Comparison of ENCODE assay signal across 10 cellular contexts in genomic region chr11:69301491-69302401, GRCh38. TPM values are rescaled to one million over a fixed set of nuclear protein-coding genes. Genes with fewer than 3 reads are reported as not detected.
A peak's percentile ranks its signal among the peaks of the same experiment; 100 is the strongest.
DNase-seq lines count a peak whose midpoint lies in the region; ATAC-seq and TF ChIP-seq lines count a peak whose summit lies in the region.
"Had no signal": no experiment of that assay in that cellular context is flagged by ENCODE, and none has a peak within 500 bp of the region (broad histone marks: within the 10 kb centered on the region; RNA-seq: fewer than 3 reads in every experiment).

No MANE protein-coding gene starts in this region.

- no peak for ATAC-seq in GM19324 (IDR thresholded peaks at IDR 0.05; ENCODE audit: low FRiP score, unreplicated experiment)
- ATAC-seq: gastroesophageal sphincter had no signal

- peak; percentile 64 for DNase-seq in COLO829 (ENCODE audit: low spot score)
- DNase-seq in HUDEP-2 (lab: John Stamatoyannopoulos, UW; ENCODE audit: unreplicated experiment in 76 of 76): peak in 68 of 76 experiments; percentile 24 to 86 (median 62)
- DNase-seq in ascending aorta (ENCODE audit: low spot score in 2 of 2): peak in 1 of 2 donors; percentile 82
- DNase-seq in GM13977 (ENCODE audit: low spot score): no peak
- DNase-seq in NAMALWA (ENCODE audit: low spot score): no peak
- no peak for DNase-seq in effector memory CD4-positive, alpha-beta T cell

- in situ Hi-C loops in GM13977 (cut with MboI; ENCODE audit: low pct_unique_long_range_greater_than_20kb, low sequenced_read_pairs, unreplicated experiment): no loop called here

- intact Hi-C loops in ascending aorta (cut with DNase I): no loop called here

- H3K4me3 ChIP-seq in ascending aorta: no peak overlapping the region
- H3K4me3 ChIP-seq in mesodermal cell (ENCODE audit: extremely low read depth, insufficient read depth, low read length, poor library complexity, severe bottlenecking): no peak overlapping the region
- H3K4me3 ChIP-seq in effector memory CD4-positive, alpha-beta T cell (ENCODE audit: insufficient read depth, low read depth, low read length, poor library complexity, severe bottlenecking): no peak overlapping the region
- H3K4me3 ChIP-seq: gastroesophageal sphincter, SK-N-MC had no signal

- H3K4me1 ChIP-seq in ascending aorta (peaks cover 22 to 31% of the 10 kb centered on the region in 2 donors), mesodermal cell (ENCODE audit: control insufficient read depth, insufficient read depth, low read length, poor library complexity, severe bottlenecking) (peaks cover 53% of the 10 kb centered on the region)
- peaks cover 19% of the 10 kb centered on the region for H3K4me1 ChIP-seq in effector memory CD4-positive, alpha-beta T cell (ENCODE audit: control insufficient read depth, insufficient read depth, low read length, poor library complexity, severe bottlenecking)

- no peak for TF ChIP-seq CTCF in ascending aorta (IDR thresholded peaks at IDR 0.05)
- no peak for TF ChIP-seq CTCF in GM13977 (IDR thresholded peaks at IDR 0.05; ENCODE audit: extremely low read depth, insufficient read depth, missing control alignments)

- 88 to 95% methylated on average over 10 to 12 of the region's 13 CpGs for whole genome bisulfite sequencing in mesodermal cell (ENCODE audit: insufficient coverage in 2 of 2), 2 experiments

- H3K27ac ChIP-seq in ascending aorta (peak overlapping the region; percentile 42 to 73), mesodermal cell (ENCODE audit: low read depth, low read length, severe bottlenecking) (peak overlapping the region; percentile 75)
- H3K27ac ChIP-seq in effector memory CD4-positive, alpha-beta T cell (ENCODE audit: insufficient read depth, low read length, poor library complexity, severe bottlenecking): no peak overlapping the region
- H3K27ac ChIP-seq: gastroesophageal sphincter, SK-N-MC had no signal

- no peaks in the 10 kb centered on the region for H3K27me3 ChIP-seq in ascending aorta
- H3K27me3 ChIP-seq in effector memory CD4-positive, alpha-beta T cell (replicated peaks; ENCODE audit: control insufficient read depth, insufficient read depth, low read length, poor library complexity, severe bottlenecking): no peaks in the 10 kb centered on the region

- H3K9me3 ChIP-seq in ascending aorta: no peaks in the 10 kb centered on the region
- peaks cover under 1% of the 10 kb centered on the region for H3K9me3 ChIP-seq in mesodermal cell (ENCODE audit: control insufficient read depth, low read length)
- H3K9me3 ChIP-seq in effector memory CD4-positive, alpha-beta T cell (ENCODE audit: control insufficient read depth, low read length): no peaks in the 10 kb centered on the region
- H3K9me3 ChIP-seq: gastroesophageal sphincter had no signal

- H3K36me3 ChIP-seq in ascending aorta: no peaks in the 10 kb centered on the region
- no peaks in the 10 kb centered on the region for H3K36me3 ChIP-seq in mesodermal cell (ENCODE audit: control insufficient read depth, insufficient read depth, low read length)
- H3K36me3 ChIP-seq in effector memory CD4-positive, alpha-beta T cell (ENCODE audit: control insufficient read depth, insufficient read depth, low read length): no peaks in the 10 kb centered on the region
- H3K36me3 ChIP-seq: gastroesophageal sphincter had no signal

RNA-seq across cellular contexts. Expression of gene MYEOV, which starts 7.8 kb away (rescaled TPM):
- not detected for total RNA-seq in ascending aorta
- 1.3 TPM for polyA plus RNA-seq in mesodermal cell (2013, experiment 1 of 2)
- 2.2 TPM for polyA plus RNA-seq in mesodermal cell (2013, experiment 2 of 2)
- total RNA-seq: gastroesophageal sphincter had no signal

Comparison
In these comparisons a context has a peak if more than half of its experiments do, and no peak if none do; other contexts are left out.
1. DNase-seq: peak in COLO829 (single experiment) and HUDEP-2 (68 of 76); none in GM13977 (single experiment), NAMALWA (single experiment) and effector memory CD4-positive, alpha-beta T cell (0 of 3).